Comparison of ENCODE assay signal across 13 cellular contexts in the genomic region with DNA sequence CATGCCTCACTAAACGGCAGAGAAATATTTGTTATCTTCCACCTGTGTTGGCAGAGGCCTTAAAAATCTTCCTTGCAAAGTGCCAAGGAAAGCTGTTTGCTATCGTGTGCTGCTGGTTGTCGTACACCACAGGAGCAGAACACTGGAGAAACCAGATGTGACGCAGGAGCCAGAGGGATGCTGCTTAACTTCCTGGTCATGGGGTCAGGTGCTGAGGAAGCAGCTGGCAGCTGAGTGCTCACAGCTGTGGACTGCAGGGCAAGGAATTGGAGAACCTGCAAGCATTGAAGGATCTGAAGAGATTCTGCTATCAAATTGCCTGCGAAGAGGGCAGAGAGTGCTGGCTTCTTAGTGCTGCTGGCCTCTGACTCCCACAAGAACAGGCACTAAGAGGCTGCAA.
DNase-seq lines count a peak whose midpoint lies in the region; ATAC-seq and TF ChIP-seq lines count a peak whose summit lies in the region.
"Had no signal": no experiment of that assay in that cellular context is flagged by ENCODE, and none has a peak within 500 bp of the region (broad histone marks: within the 10 kb centered on the region; RNA-seq: fewer than 3 reads in every experiment).

No MANE protein-coding gene starts in this region.

- H3K27me3 Mint-ChIP-seq in stimulated activated naive CD8-positive, alpha-beta T cell treated with anti-CD3 and anti-CD28 coated beads, Interleukin-15, amount 100 ng/mL, for 72 hours, result no peaks in the 10 kb centered on the region
- H3K27me3 Mint-ChIP-seq: activated T-helper 17 cell treated with anti-CD3 and anti-CD28 coated beads, Interleukin-2, amount 50 U/mL, for 72 hours; stimulated activated naive CD8-positive, alpha-beta T cell treated with anti-CD3 and anti-CD28 coated beads, Interleukin-15, Interleukin-2, amounts not matched to agents 100 ng/mL and 50 ng/mL, for 24 hours had no signal

- H3K27ac Mint-ChIP-seq in stimulated activated naive CD8-positive, alpha-beta T cell treated with anti-CD3 and anti-CD28 coated beads, Interleukin-15, amount 100 ng/mL, for 72 hours, result no peak overlapping the region
- H3K27ac Mint-ChIP-seq: activated T-helper 17 cell treated with anti-CD3 and anti-CD28 coated beads, Interleukin-2, amount 50 U/mL, for 72 hours; stimulated activated naive CD8-positive, alpha-beta T cell treated with anti-CD3 and anti-CD28 coated beads, Interleukin-15, Interleukin-2, amounts not matched to agents 100 ng/mL and 50 ng/mL, for 24 hours had no signal

- no peaks in the 10 kb centered on the region for H3K36me3 ChIP-seq in IMR-90 (ENCODE audit: control insufficient read depth, insufficient read depth, low read length)
- no peaks in the 10 kb centered on the region for H3K36me3 ChIP-seq in left ventricle myocardium inferior
- H3K36me3 ChIP-seq: esophagus squamous epithelium had no signal

- BruUV-seq in IMR-90 (replicated peaks; lab: Mats Ljungman, UMichigan), result no TSS peak

- H3K27me3 ChIP-seq in AG04450 (ENCODE audit: control insufficient read depth, insufficient read depth, low read length) (no peaks in the 10 kb centered on the region), IMR-90 (ENCODE audit: control insufficient read depth, insufficient read depth, low read length) (no peaks in the 10 kb centered on the region), left ventricle myocardium inferior (ENCODE audit: low read depth) (no peaks in the 10 kb centered on the region)
- H3K27me3 ChIP-seq: esophagus squamous epithelium had no signal

- no peak overlapping the region for H3K4me3 ChIP-seq in AG04450 (ENCODE audit: low read depth, low read length)
- no peak overlapping the region for H3K4me3 ChIP-seq in IMR-90 (ENCODE audit: insufficient read depth, low read depth, low read length)
- H3K4me3 ChIP-seq in left ventricle myocardium inferior, result no peak overlapping the region
- H3K4me3 ChIP-seq: esophagus squamous epithelium had no signal

- H3K9me3 ChIP-seq in AG04450 (ENCODE audit: control insufficient read depth, insufficient read depth, low read length) (no peaks in the 10 kb centered on the region), IMR-90 (ENCODE audit: control insufficient read depth, insufficient read depth, low read length) (no peaks in the 10 kb centered on the region; the same call in 1 of the 2 replicates), left ventricle myocardium inferior (replicated peaks) (peaks cover 8% of the 10 kb centered on the region)
- H3K9me3 ChIP-seq: esophagus squamous epithelium had no signal

- 6% methylated on average over 3 of the region's 5 CpGs; no CpG with 5 or more reads in 1 of the 2 experiments for WGBS in IMR-90 (ENCODE audit: extremely low coverage in 2 of 2, insufficient read length in 1 of 2), 2 experiments

- no peak overlapping the region for H4K8ac ChIP-seq in IMR-90 (ENCODE audit: low read depth in 2 of 2, low read length in 2 of 2)

- H4K20me1 ChIP-seq in IMR-90 (ENCODE audit: insufficient read depth, low read length), result no peaks in the 10 kb centered on the region

- H2AK5ac ChIP-seq in IMR-90 (ENCODE audit: low read depth, low read length), result no peak overlapping the region

- TF ChIP-seq CTCF in AG04450 (IDR thresholded peaks at IDR 0.05; ENCODE audit: low read depth, low read length), result no peak
- no peak for TF ChIP-seq CTCF in IMR-90 (conservative IDR thresholded peaks at IDR 0.05; ENCODE audit: low read depth, low read length)
- TF ChIP-seq CTCF in left ventricle myocardium inferior (IDR thresholded peaks at IDR 0.05; ENCODE audit: borderline replicate concordance), result no peak

- no peak for TF ChIP-seq POLR2A in IMR-90 (IDR thresholded peaks at IDR 0.05; ENCODE audit: low read depth, low read length)

- H4K5ac ChIP-seq in IMR-90 (ENCODE audit: low read depth, low read length), result no peak overlapping the region

- H2AK9ac ChIP-seq in IMR-90 (replicated peaks; ENCODE audit: low read depth, low read length, poor library complexity), result no peak overlapping the region

- H3K56ac ChIP-seq in IMR-90 (ENCODE audit: extremely low read depth, insufficient read depth, low read length), result no peak overlapping the region

- in situ Hi-C loops in IMR-90 (cut with MboI; ENCODE audit: low sequenced_read_pairs), result no loop called here

- dilution Hi-C loops in IMR-90 (cut with HindIII; ENCODE audit: low sequenced_read_pairs, unreplicated experiment), result no loop called here

- H3K4me3 Mint-ChIP-seq in stimulated activated naive CD8-positive, alpha-beta T cell treated with anti-CD3 and anti-CD28 coated beads, Interleukin-15, amount 100 ng/mL, for 72 hours, result no peak overlapping the region
- H3K4me3 Mint-ChIP-seq: activated T-helper 17 cell treated with anti-CD3 and anti-CD28 coated beads, Interleukin-2, amount 50 U/mL, for 72 hours; stimulated activated naive CD8-positive, alpha-beta T cell treated with anti-CD3 and anti-CD28 coated beads, Interleukin-15, Interleukin-2, amounts not matched to agents 100 ng/mL and 50 ng/mL, for 24 hours had no signal

- peaks cover 3% of the 10 kb centered on the region; the same call in 1 of the 2 replicates for H3K9me1 ChIP-seq in IMR-90 (ENCODE audit: insufficient read depth, low read length)

- CTCF ChIA-PET in AG04450 (lab: Charles Lee), result no interaction called here
- CTCF ChIA-PET in IMR-90 (lab: Yijun Ruan, JAX), result no interaction called here

- no peak overlapping the region; the same call in 1 of the 2 replicates for H3K4me2 ChIP-seq in IMR-90 (ENCODE audit: low read depth, low read length)

- H2BK5ac ChIP-seq in IMR-90 (ENCODE audit: low read depth, low read length, poor library complexity, severe bottlenecking), result no peak overlapping the region

- no peak overlapping the region; the same call in 1 of the 2 replicates for H3K14ac ChIP-seq in IMR-90 (replicated peaks; ENCODE audit: low read depth, low read length)

- no peak overlapping the region for H3K23ac ChIP-seq in IMR-90 (ENCODE audit: low read depth, low read length)

- no peaks in the 10 kb centered on the region for H3K4me1 ChIP-seq in IMR-90 (ENCODE audit: control insufficient read depth, insufficient read depth, low read length)
- H3K4me1 ChIP-seq in left ventricle myocardium inferior, result no peaks in the 10 kb centered on the region
- H3K4me1 ChIP-seq: esophagus squamous epithelium had no signal

- H2BK120ac ChIP-seq in IMR-90 (ENCODE audit: low read depth, low read length), result no peak overlapping the region

- H3K4me1 Mint-ChIP-seq in stimulated activated naive CD8-positive, alpha-beta T cell treated with anti-CD3 and anti-CD28 coated beads, Interleukin-15, amount 100 ng/mL, for 72 hours, result no peaks in the 10 kb centered on the region
- H3K4me1 Mint-ChIP-seq: activated T-helper 17 cell treated with anti-CD3 and anti-CD28 coated beads, Interleukin-2, amount 50 U/mL, for 72 hours had no signal

- no peak overlapping the region for H2BK15ac ChIP-seq in IMR-90 (ENCODE audit: low read depth, low read length)

- H2BK20ac ChIP-seq in IMR-90 (ENCODE audit: low read depth, low read length), result no peak overlapping the region

- DNase-seq in AG04450 (ENCODE audit: low read depth, low spot score) (peak; percentile 39), IMR-90 (peak; percentile 58), OCI-M1 (lab: John Stamatoyannopoulos, UW) (peak; percentile 2), left ventricle myocardium inferior (peak; percentile 13), GM03348 (ENCODE audit: low spot score) (no peak)
- DNase-seq in stimulated activated naive CD8-positive, alpha-beta T cell treated with anti-CD3 and anti-CD28 coated beads, Interleukin-15, amount 100 ng/mL, for 72 hours, result no peak
- DNase-seq: esophagus squamous epithelium, islet precursor cell had no signal

- no peak overlapping the region for H3K4ac ChIP-seq in IMR-90 (ENCODE audit: low read depth, low read length)

- POLR2A ChIA-PET in AG04450 (lab: Yijun Ruan, JAX) (no interaction called here), IMR-90 (lab: Charles Lee; ENCODE audit: unreplicated experiment) (no interaction called here)

- no peak overlapping the region for H3K27ac ChIP-seq in AG04450 (ENCODE audit: low read depth, low read length)
- H3K27ac ChIP-seq in IMR-90 (ENCODE audit: insufficient read depth, low read length), result no peak overlapping the region
- no peak overlapping the region for H3K27ac ChIP-seq in left ventricle myocardium inferior (replicated peaks)
- H3K27ac ChIP-seq: esophagus squamous epithelium, RWPE1 had no signal

- no peak overlapping the region for H4K91ac ChIP-seq in IMR-90 (ENCODE audit: insufficient read depth, low read depth, low read length)

- H3K9me3 Mint-ChIP-seq in stimulated activated naive CD8-positive, alpha-beta T cell treated with anti-CD3 and anti-CD28 coated beads, Interleukin-15, amount 100 ng/mL, for 72 hours, result peaks cover 12 to 38% of the 10 kb centered on the region in 2 donors

- ATAC-seq in IMR-90 (ENCODE audit: low read depth), result peak; percentile 42; the same call in 1 of the 2 replicates
- ATAC-seq in GM18517 (IDR thresholded peaks at IDR 0.05; ENCODE audit: unreplicated experiment), result no peak
- ATAC-seq in HG02852 (IDR thresholded peaks at IDR 0.05; ENCODE audit: unreplicated experiment), result no peak
- ATAC-seq in stimulated activated naive CD8-positive, alpha-beta T cell treated with anti-CD3 and anti-CD28 coated beads, Interleukin-15, amount 100 ng/mL, for 72 hours, result no peak
- ATAC-seq: activated T-helper 17 cell treated with anti-CD3 and anti-CD28 coated beads, Interleukin-2, amount 50 U/mL, for 72 hours had no signal

- TF ChIP-seq RAD21 in IMR-90 (IDR thresholded peaks at IDR 0.05; ENCODE audit: low read length), result no peak

- H3K79me1 ChIP-seq in IMR-90 (ENCODE audit: low read depth in 1 of 2, low read length in 2 of 2), result no peaks in the 10 kb centered on the region

- H3K9ac ChIP-seq in IMR-90 (ENCODE audit: low read depth, low read length), result no peak overlapping the region

- no peak overlapping the region for H3K18ac ChIP-seq in IMR-90 (ENCODE audit: low read depth, low read length)

- H2AFZ ChIP-seq in IMR-90 (replicated peaks; ENCODE audit: low read length, poor library complexity), result peak overlapping the region; percentile 33

- intact Hi-C loops in IMR-90 (cut with micrococcal nuclease), result no loop called here
- intact Hi-C loops in left ventricle myocardium inferior (cut with micrococcal nuclease), result no loop called here

TF ChIP-seq in IMR-90, 13 proteins besides CTCF, POLR2A, EP300 and RAD21 (continues in another document):
- TF ChIP-seq CHD1 (IDR thresholded peaks at IDR 0.05; ENCODE audit: low read depth, low read length) (no peak), RFX5 (IDR thresholded peaks at IDR 0.05; ENCODE audit: low read depth, low read length) (no peak), MAFK (IDR thresholded peaks at IDR 0.05; ENCODE audit: low read depth, low read length) (no peak), NFE2L2 (IDR thresholded peaks at IDR 0.05; ENCODE audit: low read depth, low read length) (no peak), BHLHE40 (IDR thresholded peaks at IDR 0.05; ENCODE audit: low read depth, low read length) (no peak), FOS (IDR thresholded peaks at IDR 0.05; ENCODE audit: low read depth, low read length) (no peak), MAZ (IDR thresholded peaks at IDR 0.05; ENCODE audit: borderline replicate concordance, low read depth, low read length) (no peak), CEBPB (IDR thresholded peaks at IDR 0.05; ENCODE audit: low read depth, low read length) (no peak), RCOR1 (IDR thresholded peaks at IDR 0.05; ENCODE audit: insufficient replicate concordance, low read length) (no peak)

Comparison
In these comparisons a context has a peak if more than half of its experiments do, and no peak if none do; other contexts are left out.
1. DNase-seq: peak in AG04450 (single experiment), IMR-90 (single experiment), OCI-M1 (single experiment) and left ventricle myocardium inferior (single experiment); none in GM03348 (single experiment) and stimulated activated naive CD8-positive, alpha-beta T cell treated with anti-CD3 and anti-CD28 coated beads, Interleukin-15, amount 100 ng/mL, for 72 hours (0 of 2).